1 cellular context compared by ENCODE assay signal in the genomic region with DNA sequence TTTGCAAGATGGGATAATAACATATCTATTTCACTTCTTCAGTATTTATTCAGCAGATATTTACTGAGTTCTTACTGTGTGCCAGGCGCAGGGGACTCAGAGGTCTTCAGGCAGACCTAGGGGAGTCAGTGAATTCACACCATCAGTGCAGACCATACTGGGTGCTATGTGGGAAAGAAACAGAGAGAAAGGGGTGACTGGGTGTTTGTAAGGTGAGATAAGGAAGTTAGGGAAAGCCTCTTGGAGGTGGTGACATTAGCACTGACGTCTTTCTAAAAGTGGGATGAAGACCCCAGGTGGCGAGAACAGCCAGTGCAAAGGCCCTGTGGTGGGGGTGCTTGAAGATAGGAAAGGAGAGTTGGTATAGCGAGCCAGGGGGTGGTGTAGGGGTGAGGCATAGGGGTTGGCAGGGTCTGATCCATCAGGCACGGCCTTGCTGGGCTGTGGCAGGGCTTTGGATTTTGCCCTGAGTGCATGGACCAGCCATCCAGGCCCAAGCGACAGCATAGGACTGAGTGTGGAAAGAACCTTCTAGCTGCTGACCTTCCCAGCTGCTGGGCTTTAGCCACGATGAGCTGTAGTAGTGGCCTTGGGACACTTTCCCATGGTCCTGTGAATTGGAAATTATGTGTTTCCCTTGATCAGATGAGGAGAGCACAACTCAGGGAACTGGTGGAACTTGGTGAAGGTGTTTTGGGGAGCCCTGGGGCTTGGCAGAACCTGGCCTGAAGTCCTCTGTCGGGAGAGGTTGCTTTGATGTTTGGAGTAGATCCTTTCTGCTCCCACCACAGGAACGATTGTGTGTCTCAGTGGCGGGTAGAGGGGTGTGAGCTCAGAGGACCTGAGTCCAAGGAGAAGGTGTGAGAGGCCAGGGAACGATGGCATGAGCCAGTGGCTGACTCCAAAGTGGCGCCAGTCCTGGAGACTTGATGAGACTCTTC.
A peak's percentile ranks its signal among the peaks of the same experiment; 100 is the strongest.
TF ChIP-seq lines count a peak whose summit lies in the region.

No MANE protein-coding gene starts in this region.

TF ChIP-seq in HepG2, 621 proteins besides CTCF, POLR2A, EP300 and RAD21 (continued from another document and continues in another):
- TF ChIP-seq, protein P1, sequence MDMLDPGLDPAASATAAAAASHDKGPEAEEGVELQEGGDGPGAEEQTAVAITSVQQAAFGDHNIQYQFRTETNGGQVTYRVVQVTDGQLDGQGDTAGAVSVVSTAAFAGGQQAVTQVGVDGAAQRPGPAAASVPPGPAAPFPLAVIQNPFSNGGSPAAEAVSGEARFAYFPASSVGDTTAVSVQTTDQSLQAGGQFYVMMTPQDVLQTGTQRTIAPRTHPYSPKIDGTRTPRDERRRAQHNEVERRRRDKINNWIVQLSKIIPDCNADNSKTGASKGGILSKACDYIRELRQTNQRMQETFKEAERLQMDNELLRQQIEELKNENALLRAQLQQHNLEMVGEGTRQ (IDR thresholded peaks at IDR 0.05; ENCODE audit: low read depth, low read length), result no peak
- TF ChIP-seq, protein P1 (CRISPR knock-in tag; IDR thresholded peaks at IDR 0.05; ENCODE audit: borderline replicate concordance), result no peak
- peak; percentile 97 for TF ChIP-seq CHD4 (IDR thresholded peaks at IDR 0.05; ENCODE audit: borderline replicate concordance, low read length)
- TF ChIP-seq, protein P2, sequence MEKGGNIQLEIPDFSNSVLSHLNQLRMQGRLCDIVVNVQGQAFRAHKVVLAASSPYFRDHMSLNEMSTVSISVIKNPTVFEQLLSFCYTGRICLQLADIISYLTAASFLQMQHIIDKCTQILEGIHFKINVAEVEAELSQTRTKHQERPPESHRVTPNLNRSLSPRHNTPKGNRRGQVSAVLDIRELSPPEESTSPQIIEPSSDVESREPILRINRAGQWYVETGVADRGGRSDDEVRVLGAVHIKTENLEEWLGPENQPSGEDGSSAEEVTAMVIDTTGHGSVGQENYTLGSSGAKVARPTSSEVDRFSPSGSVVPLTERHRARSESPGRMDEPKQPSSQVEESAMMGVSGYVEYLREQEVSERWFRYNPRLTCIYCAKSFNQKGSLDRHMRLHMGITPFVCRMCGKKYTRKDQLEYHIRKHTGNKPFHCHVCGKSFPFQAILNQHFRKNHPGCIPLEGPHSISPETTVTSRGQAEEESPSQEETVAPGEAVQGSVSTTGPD (CRISPR knock-in tag; IDR thresholded peaks at IDR 0.05), result 0 out of 2 replicates have a peak, but pooled peaks have one; percentile 14
- TF ChIP-seq NFRKB (IDR thresholded peaks at IDR 0.05), result no peak
- TF ChIP-seq, protein P3, sequence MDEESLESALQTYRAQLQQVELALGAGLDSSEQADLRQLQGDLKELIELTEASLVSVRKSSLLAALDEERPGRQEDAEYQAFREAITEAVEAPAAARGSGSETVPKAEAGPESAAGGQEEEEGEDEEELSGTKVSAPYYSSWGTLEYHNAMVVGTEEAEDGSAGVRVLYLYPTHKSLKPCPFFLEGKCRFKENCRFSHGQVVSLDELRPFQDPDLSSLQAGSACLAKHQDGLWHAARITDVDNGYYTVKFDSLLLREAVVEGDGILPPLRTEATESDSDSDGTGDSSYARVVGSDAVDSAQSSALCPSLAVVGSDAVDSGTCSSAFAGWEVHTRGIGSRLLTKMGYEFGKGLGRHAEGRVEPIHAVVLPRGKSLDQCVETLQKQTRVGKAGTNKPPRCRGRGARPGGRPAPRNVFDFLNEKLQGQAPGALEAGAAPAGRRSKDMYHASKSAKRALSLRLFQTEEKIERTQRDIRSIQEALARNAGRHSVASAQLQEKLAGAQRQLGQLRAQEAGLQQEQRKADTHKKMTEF (CRISPR knock-in tag; IDR thresholded peaks at IDR 0.05), result no peak
- no peak for TF ChIP-seq MEIS1 (CRISPR knock-in tag; IDR thresholded peaks at IDR 0.05; ENCODE audit: borderline replicate concordance)
- no peak; the same call in 1 of the 2 replicates for TF ChIP-seq ZNF232 (CRISPR knock-in tag; IDR thresholded peaks at IDR 0.05; ENCODE audit: borderline replicate concordance)
- no peak for TF ChIP-seq ZNF672 (CRISPR knock-in tag; IDR thresholded peaks at IDR 0.05)
- TF ChIP-seq, protein P4, sequence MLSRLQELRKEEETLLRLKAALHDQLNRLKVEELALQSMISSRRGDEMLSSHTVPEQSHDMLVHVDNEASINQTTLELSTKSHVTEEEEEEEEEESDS (CRISPR knock-in tag; IDR thresholded peaks at IDR 0.05; ENCODE audit: borderline replicate concordance), result peak; percentile 56; the same call in 1 of the 2 replicates
- TF ChIP-seq AGO2 (optimal IDR thresholded peaks at IDR 0.05; ENCODE audit: low read depth, low read length), result no peak
- TF ChIP-seq NR1H2 (CRISPR knock-in tag; IDR thresholded peaks at IDR 0.05; ENCODE audit: borderline replicate concordance, low read depth), result peak; percentile 75; the same call in 1 of the 2 replicates
- no peak for TF ChIP-seq ZNF766 (CRISPR knock-in tag; IDR thresholded peaks at IDR 0.05; ENCODE audit: borderline replicate concordance)
- peak; percentile 24 for TF ChIP-seq MED1 (CRISPR knock-in tag; IDR thresholded peaks at IDR 0.05)
- peak; percentile 13; the same call in 1 of the 2 replicates for TF ChIP-seq ZMYM4 (CRISPR knock-in tag; IDR thresholded peaks at IDR 0.05)
- no peak for TF ChIP-seq TBX3 (IDR thresholded peaks at IDR 0.05; ENCODE audit: borderline replicate concordance)
- 0 out of 2 replicates have a peak, but pooled peaks have one; percentile 11 for TF ChIP-seq ZNF230 (CRISPR knock-in tag; IDR thresholded peaks at IDR 0.05)
- no peak for TF ChIP-seq ZBTB42 (CRISPR knock-in tag; IDR thresholded peaks at IDR 0.05)
- TF ChIP-seq NCOR1 (IDR thresholded peaks at IDR 0.05; ENCODE audit: borderline replicate concordance, low read length), result no peak
- TF ChIP-seq FOXK2 (IDR thresholded peaks at IDR 0.05), result no peak
- peak; percentile 74; the same call in 1 of the 2 replicates for TF ChIP-seq ZNF737 (CRISPR knock-in tag; IDR thresholded peaks at IDR 0.05; ENCODE audit: borderline replicate concordance)
- no peak for TF ChIP-seq TRIM24 (CRISPR knock-in tag; IDR thresholded peaks at IDR 0.05)
- TF ChIP-seq, protein P5, sequence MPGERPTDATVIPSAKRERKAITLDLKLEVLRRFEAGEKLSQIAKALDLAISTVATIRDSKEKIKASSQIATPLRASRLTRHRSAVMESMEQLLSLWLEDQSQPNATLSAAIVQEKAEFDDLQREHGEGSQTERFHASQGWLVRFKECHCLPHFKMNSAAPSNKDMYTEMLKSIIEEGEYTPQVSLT (CRISPR knock-in tag; IDR thresholded peaks at IDR 0.05; ENCODE audit: borderline replicate concordance, low read depth), result no peak
- peak; percentile 90; the same call in 1 of the 2 replicates for TF ChIP-seq KDM1A (CRISPR knock-in tag; IDR thresholded peaks at IDR 0.05)
- TF ChIP-seq ZNF546 (CRISPR knock-in tag; conservative IDR thresholded peaks at IDR 0.05), result 0 out of 2 replicates have a peak, but pooled peaks have one; percentile 64
- peak; percentile 82 for TF ChIP-seq KDM5B (CRISPR knock-in tag; IDR thresholded peaks at IDR 0.05; ENCODE audit: borderline replicate concordance)
- TF ChIP-seq, protein P6, sequence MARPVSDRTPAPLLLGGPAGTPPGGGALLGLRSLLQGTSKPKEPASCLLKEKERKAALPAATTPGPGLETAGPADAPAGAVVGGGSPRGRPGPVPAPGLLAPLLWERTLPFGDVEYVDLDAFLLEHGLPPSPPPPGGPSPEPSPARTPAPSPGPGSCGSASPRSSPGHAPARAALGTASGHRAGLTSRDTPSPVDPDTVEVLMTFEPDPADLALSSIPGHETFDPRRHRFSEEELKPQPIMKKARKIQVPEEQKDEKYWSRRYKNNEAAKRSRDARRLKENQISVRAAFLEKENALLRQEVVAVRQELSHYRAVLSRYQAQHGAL (CRISPR knock-in tag; IDR thresholded peaks at IDR 0.05; ENCODE audit: not compliant biosample characterization), result no peak
- no peak for TF ChIP-seq NPAS2 (CRISPR knock-in tag; IDR thresholded peaks at IDR 0.05; ENCODE audit: borderline replicate concordance)
- TF ChIP-seq TARDBP (CRISPR knock-in tag; IDR thresholded peaks at IDR 0.05), result no peak
- no peak for TF ChIP-seq IRX3 (CRISPR knock-in tag; IDR thresholded peaks at IDR 0.05; ENCODE audit: borderline replicate concordance, low read depth)
- TF ChIP-seq, protein P7, sequence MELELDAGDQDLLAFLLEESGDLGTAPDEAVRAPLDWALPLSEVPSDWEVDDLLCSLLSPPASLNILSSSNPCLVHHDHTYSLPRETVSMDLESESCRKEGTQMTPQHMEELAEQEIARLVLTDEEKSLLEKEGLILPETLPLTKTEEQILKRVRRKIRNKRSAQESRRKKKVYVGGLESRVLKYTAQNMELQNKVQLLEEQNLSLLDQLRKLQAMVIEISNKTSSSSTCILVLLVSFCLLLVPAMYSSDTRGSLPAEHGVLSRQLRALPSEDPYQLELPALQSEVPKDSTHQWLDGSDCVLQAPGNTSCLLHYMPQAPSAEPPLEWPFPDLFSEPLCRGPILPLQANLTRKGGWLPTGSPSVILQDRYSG (CRISPR knock-in tag; IDR thresholded peaks at IDR 0.05), result no peak
- no peak for TF ChIP-seq SALL2 (CRISPR knock-in tag; IDR thresholded peaks at IDR 0.05)
- TF ChIP-seq ZNF354B (CRISPR knock-in tag; IDR thresholded peaks at IDR 0.05), result no peak
- TF ChIP-seq PAWR (CRISPR knock-in tag; IDR thresholded peaks at IDR 0.05; ENCODE audit: borderline replicate concordance), result no peak
- TF ChIP-seq ZNF44 (CRISPR knock-in tag; IDR thresholded peaks at IDR 0.05), result no peak
- TF ChIP-seq SAP130 (CRISPR knock-in tag; IDR thresholded peaks at IDR 0.05; ENCODE audit: low read depth), result no peak
- TF ChIP-seq, protein P8, sequence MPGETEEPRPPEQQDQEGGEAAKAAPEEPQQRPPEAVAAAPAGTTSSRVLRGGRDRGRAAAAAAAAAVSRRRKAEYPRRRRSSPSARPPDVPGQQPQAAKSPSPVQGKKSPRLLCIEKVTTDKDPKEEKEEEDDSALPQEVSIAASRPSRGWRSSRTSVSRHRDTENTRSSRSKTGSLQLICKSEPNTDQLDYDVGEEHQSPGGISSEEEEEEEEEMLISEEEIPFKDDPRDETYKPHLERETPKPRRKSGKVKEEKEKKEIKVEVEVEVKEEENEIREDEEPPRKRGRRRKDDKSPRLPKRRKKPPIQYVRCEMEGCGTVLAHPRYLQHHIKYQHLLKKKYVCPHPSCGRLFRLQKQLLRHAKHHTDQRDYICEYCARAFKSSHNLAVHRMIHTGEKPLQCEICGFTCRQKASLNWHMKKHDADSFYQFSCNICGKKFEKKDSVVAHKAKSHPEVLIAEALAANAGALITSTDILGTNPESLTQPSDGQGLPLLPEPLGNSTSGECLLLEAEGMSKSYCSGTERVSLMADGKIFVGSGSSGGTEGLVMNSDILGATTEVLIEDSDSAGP (CRISPR knock-in tag; IDR thresholded peaks at IDR 0.05; ENCODE audit: borderline replicate concordance), result 0 out of 2 replicates have a peak, but pooled peaks have one; percentile 8
- TF ChIP-seq RARA (CRISPR knock-in tag; IDR thresholded peaks at IDR 0.05), result peak; percentile 3; the same call in 1 of the 2 replicates
- TF ChIP-seq ZNF441 (CRISPR knock-in tag; IDR thresholded peaks at IDR 0.05; ENCODE audit: borderline replicate concordance), result peak; percentile 65; the same call in 1 of the 2 replicates
- no peak for TF ChIP-seq SRSF9 (IDR thresholded peaks at IDR 0.05; ENCODE audit: borderline replicate concordance, insufficient read depth, low read depth, low read length, poor library complexity, severe bottlenecking)
- TF ChIP-seq ZNF549 (CRISPR knock-in tag; IDR thresholded peaks at IDR 0.05), result 0 out of 2 replicates have a peak, but pooled peaks have one; percentile 32
- TF ChIP-seq ZNF850 (CRISPR knock-in tag; conservative IDR thresholded peaks at IDR 0.05), result no peak
- 0 out of 2 replicates have a peak, but pooled peaks have one; percentile 24 for TF ChIP-seq GZF1 (CRISPR knock-in tag; IDR thresholded peaks at IDR 0.05)
- TF ChIP-seq, protein P9, sequence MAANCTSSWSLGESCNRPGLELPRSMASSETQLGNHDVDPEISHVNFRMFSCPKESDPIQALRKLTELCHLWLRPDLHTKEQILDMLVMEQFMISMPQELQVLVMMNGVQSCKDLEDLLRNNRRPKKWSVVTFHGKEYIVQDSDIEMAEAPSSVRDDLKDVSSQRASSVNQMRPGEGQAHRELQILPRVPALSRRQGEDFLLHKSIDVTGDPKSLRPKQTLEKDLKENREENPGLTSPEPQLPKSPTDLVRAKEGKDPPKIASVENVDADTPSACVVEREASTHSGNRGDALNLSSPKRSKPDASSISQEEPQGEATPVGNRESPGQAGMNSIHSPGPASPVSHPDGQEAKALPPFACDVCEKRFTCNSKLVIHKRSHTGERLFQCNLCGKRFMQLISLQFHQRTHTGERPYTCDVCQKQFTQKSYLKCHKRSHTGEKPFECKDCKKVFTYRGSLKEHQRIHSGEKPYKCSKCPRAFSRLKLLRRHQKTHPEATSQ (CRISPR knock-in tag; IDR thresholded peaks at IDR 0.05; ENCODE audit: borderline replicate concordance), result no peak
- TF ChIP-seq RXRB (CRISPR knock-in tag; IDR thresholded peaks at IDR 0.05; ENCODE audit: borderline replicate concordance), result no peak
- no peak for TF ChIP-seq MED13 (CRISPR knock-in tag; IDR thresholded peaks at IDR 0.05)
- TF ChIP-seq, protein P10, sequence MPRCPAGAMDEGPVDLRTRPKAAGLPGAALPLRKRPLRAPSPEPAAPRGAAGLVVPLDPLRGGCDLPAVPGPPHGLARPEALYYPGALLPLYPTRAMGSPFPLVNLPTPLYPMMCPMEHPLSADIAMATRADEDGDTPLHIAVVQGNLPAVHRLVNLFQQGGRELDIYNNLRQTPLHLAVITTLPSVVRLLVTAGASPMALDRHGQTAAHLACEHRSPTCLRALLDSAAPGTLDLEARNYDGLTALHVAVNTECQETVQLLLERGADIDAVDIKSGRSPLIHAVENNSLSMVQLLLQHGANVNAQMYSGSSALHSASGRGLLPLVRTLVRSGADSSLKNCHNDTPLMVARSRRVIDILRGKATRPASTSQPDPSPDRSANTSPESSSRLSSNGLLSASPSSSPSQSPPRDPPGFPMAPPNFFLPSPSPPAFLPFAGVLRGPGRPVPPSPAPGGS (CRISPR knock-in tag; IDR thresholded peaks at IDR 0.05), result no peak; the same call in 1 of the 2 replicates
- peak; percentile 51; the same call in 1 of the 2 replicates for TF ChIP-seq CAMTA2 (CRISPR knock-in tag; IDR thresholded peaks at IDR 0.05; ENCODE audit: borderline replicate concordance)
- TF ChIP-seq ZNF296 (CRISPR knock-in tag; conservative IDR thresholded peaks at IDR 0.05), result no peak
- peak; percentile 68 for TF ChIP-seq HNF4A (CRISPR knock-in tag; IDR thresholded peaks at IDR 0.05)
